Comparison of ENCODE assay signal across 42 cellular contexts in the genomic region with DNA sequence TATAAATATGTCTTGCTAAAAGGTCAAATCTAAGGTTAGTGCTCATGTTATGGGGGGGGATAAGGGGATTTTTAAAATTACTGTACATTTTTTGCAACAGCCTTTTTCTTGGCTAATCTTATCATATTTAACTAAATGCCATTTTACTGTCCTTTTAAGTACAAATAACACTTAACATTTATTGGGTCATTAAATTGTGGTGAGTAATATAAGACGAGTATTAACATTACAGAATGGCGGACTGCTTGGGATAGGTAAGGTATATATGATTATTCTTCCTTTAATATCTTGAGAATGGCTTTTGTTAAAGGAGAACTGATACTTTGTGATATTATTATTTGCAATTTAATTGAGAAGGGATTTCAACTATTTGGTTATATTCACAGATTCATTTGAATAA. TPM values are rescaled to one million over a fixed set of nuclear protein-coding genes. Genes with fewer than 3 reads are reported as not detected.
"Had no signal": no experiment of that assay in that cellular context is flagged by ENCODE, and none has a peak within 500 bp of the region (broad histone marks: within the 10 kb centered on the region; RNA-seq: fewer than 3 reads in every experiment).

No MANE protein-coding gene starts in this region.

- H3K4me1 ChIP-seq: adrenal gland, ascending aorta, body of pancreas, breast epithelium had no signal

- H3K4me1 Mint-ChIP-seq: activated naive CD4-positive, alpha-beta T cell treated with anti-CD3 and anti-CD28 coated beads, Interleukin-2, amount 10 ng/mL, durations not matched to agents 7 days and 5 days; activated naive CD4-positive, alpha-beta T cell treated with anti-CD3 and anti-CD28 coated beads, Interleukin-2, amount 50 U/mL, for 24 hours; activated naive CD8-positive, alpha-beta T cell treated with anti-CD3 and anti-CD28 coated beads for 36 hours; activated naive CD8-positive, alpha-beta T cell treated with anti-CD3 and anti-CD28 coated beads, Interleukin-2, amount 10 ng/mL, durations not matched to agents 7 days and 5 days; activated naive CD8-positive, alpha-beta T cell treated with anti-CD3 and anti-CD28 coated beads, Interleukin-2, amount 50 U/mL, for 24 hours; activated T-helper 17 cell treated with anti-CD3 and anti-CD28 coated beads, Interleukin-2, amount 50 U/mL, for 72 hours; brain; central memory CD8-positive, alpha-beta T cell had no signal

- H3K9me3 ChIP-seq: adrenal gland, ascending aorta, body of pancreas, breast epithelium had no signal

- H3K9me3 Mint-ChIP-seq: activated naive CD4-positive, alpha-beta T cell treated with anti-CD3 and anti-CD28 coated beads for 36 hours; activated naive CD4-positive, alpha-beta T cell treated with anti-CD3 and anti-CD28 coated beads, Interleukin-2, amount 10 ng/mL, durations not matched to agents 7 days and 5 days; activated naive CD4-positive, alpha-beta T cell treated with anti-CD3 and anti-CD28 coated beads, Interleukin-2, amount 50 U/mL, for 24 hours; activated naive CD4-positive, alpha-beta T cell treated with anti-CD3 and anti-CD28 coated beads, Interleukin-2, amount 50 U/mL, for 72 hours; activated naive CD8-positive, alpha-beta T cell treated with anti-CD3 and anti-CD28 coated beads for 36 hours; activated naive CD8-positive, alpha-beta T cell treated with anti-CD3 and anti-CD28 coated beads, Interleukin-2, amount 10 ng/mL, durations not matched to agents 7 days and 5 days; activated naive CD8-positive, alpha-beta T cell treated with anti-CD3 and anti-CD28 coated beads, Interleukin-2, amount 50 U/mL, for 24 hours; activated T-cell treated with anti-CD3 and anti-CD28 coated beads, Interleukin-2, amount 50 U/mL, for 24 hours; activated T-cell treated with anti-CD3 and anti-CD28 coated beads, Interleukin-2, amount 50 U/mL, for 4 hours; activated T-cell treated with anti-CD3 and anti-CD28 coated beads, Interleukin-2, amount 50 U/mL, for 72 hours; activated T-helper 1 cell treated with anti-CD3 and anti-CD28 coated beads, Interleukin-12 subunit alpha, Interleukin-12 subunit beta, Interleukin-2, Interleukin-4 antibody, amounts not matched to agents 30 ng/mL and 10 ng/mL and 1 ng/mL, durations not matched to agents 14 hours and 24 hours and 36 hours; activated T-helper 17 cell treated with anti-CD3 and anti-CD28 coated beads, Interleukin-2, amount 50 U/mL, for 72 hours; activated T-helper 2 cell treated with anti-CD3 and anti-CD28 coated beads, Interferon-gamma antibody, Interleukin-2, Interleukin-4, amounts not matched to agents 10 μg/mL and 5 μg/mL and 100 μg/mL, durations not matched to agents 14 hours and 24 hours and 36 hours; brain; central memory CD8-positive, alpha-beta T cell had no signal

- H3K27ac Mint-ChIP-seq: activated naive CD4-positive, alpha-beta T cell treated with anti-CD3 and anti-CD28 coated beads for 36 hours; activated naive CD4-positive, alpha-beta T cell treated with anti-CD3 and anti-CD28 coated beads, Interleukin-2, amount 10 ng/mL, durations not matched to agents 7 days and 5 days; activated naive CD4-positive, alpha-beta T cell treated with anti-CD3 and anti-CD28 coated beads, Interleukin-2, amount 50 U/mL, for 24 hours; activated naive CD8-positive, alpha-beta T cell; activated naive CD8-positive, alpha-beta T cell treated with anti-CD3 and anti-CD28 coated beads for 36 hours; activated naive CD8-positive, alpha-beta T cell treated with anti-CD3 and anti-CD28 coated beads, Interleukin-2, amount 10 ng/mL, durations not matched to agents 7 days and 5 days; activated naive CD8-positive, alpha-beta T cell treated with anti-CD3 and anti-CD28 coated beads, Interleukin-2, amount 50 U/mL, for 24 hours; activated T-cell treated with anti-CD3 and anti-CD28 coated beads, Interleukin-2, amount 50 U/mL, for 24 hours; activated T-cell treated with anti-CD3 and anti-CD28 coated beads, Interleukin-2, amount 50 U/mL, for 72 hours; activated T-helper 1 cell treated with anti-CD3 and anti-CD28 coated beads, Interleukin-12 subunit alpha, Interleukin-12 subunit beta, Interleukin-2, Interleukin-4 antibody, amounts not matched to agents 30 ng/mL and 10 ng/mL and 1 ng/mL, durations not matched to agents 14 hours and 24 hours and 36 hours; activated T-helper 17 cell treated with anti-CD3 and anti-CD28 coated beads, Interleukin-2, amount 50 U/mL, for 72 hours; activated T-helper 2 cell treated with anti-CD3 and anti-CD28 coated beads, Interferon-gamma antibody, Interleukin-2, Interleukin-4, amounts not matched to agents 10 μg/mL and 5 μg/mL and 100 μg/mL, durations not matched to agents 14 hours and 24 hours and 36 hours; brain had no signal

- H3K27me3 Mint-ChIP-seq: activated naive CD4-positive, alpha-beta T cell treated with anti-CD3 and anti-CD28 coated beads, Interleukin-2, amount 10 ng/mL, durations not matched to agents 7 days and 5 days; activated naive CD4-positive, alpha-beta T cell treated with anti-CD3 and anti-CD28 coated beads, Interleukin-2, amount 50 U/mL, for 24 hours; activated naive CD8-positive, alpha-beta T cell; activated naive CD8-positive, alpha-beta T cell treated with anti-CD3 and anti-CD28 coated beads for 36 hours; activated naive CD8-positive, alpha-beta T cell treated with anti-CD3 and anti-CD28 coated beads, Interleukin-2, amount 10 ng/mL, durations not matched to agents 7 days and 5 days; activated naive CD8-positive, alpha-beta T cell treated with anti-CD3 and anti-CD28 coated beads, Interleukin-2, amount 50 U/mL, for 24 hours; activated T-cell treated with anti-CD3 and anti-CD28 coated beads, Interleukin-2, amount 50 U/mL, for 24 hours; activated T-helper 17 cell treated with anti-CD3 and anti-CD28 coated beads, Interleukin-2, amount 50 U/mL, for 72 hours; brain; central memory CD8-positive, alpha-beta T cell had no signal

- FAIRE-seq: astrocyte, bronchial epithelial cell had no signal

- ATAC-seq: activated naive CD4-positive, alpha-beta T cell treated with anti-CD3 and anti-CD28 coated beads, Interleukin-2, amount 50 U/mL, for 72 hours; activated naive CD8-positive, alpha-beta T cell treated with anti-CD3 and anti-CD28 coated beads, Interleukin-2, amount 50 U/mL, for 24 hours; activated T-cell treated with anti-CD3 and anti-CD28 coated beads, Interleukin-2, amount 50 U/mL, for 4 hours; activated T-cell treated with anti-CD3 and anti-CD28 coated beads, Interleukin-2, amount 50 U/mL, for 72 hours; activated T-helper 17 cell treated with anti-CD3 and anti-CD28 coated beads, Interleukin-2, amount 50 U/mL, for 72 hours; body of pancreas had no signal

- DNase-seq: activated effector memory CD4-positive, alpha-beta T cell treated with anti-CD3 and anti-CD28 coated beads, Interleukin-2, amount 50 U/mL, for 16 hours; activated effector memory CD4-positive, alpha-beta T cell treated with Interleukin-2 at 50 U/mL for 16 hours; activated gamma-delta T cell; activated gamma-delta T cell treated with Interleukin-2 at 50 U/mL for 16 hours; activated naive CD4-positive, alpha-beta T cell; activated naive CD4-positive, alpha-beta T cell treated with anti-CD3 and anti-CD28 coated beads for 36 hours; activated naive CD4-positive, alpha-beta T cell treated with anti-CD3 and anti-CD28 coated beads, Interleukin-2, amount 10 ng/mL, durations not matched to agents 7 days and 5 days; activated naive CD4-positive, alpha-beta T cell treated with anti-CD3 and anti-CD28 coated beads, Interleukin-2, amount 50 U/mL, for 16 hours; activated naive CD4-positive, alpha-beta T cell treated with Interleukin-2 at 50 U/mL for 16 hours; activated naive CD8-positive, alpha-beta T cell treated with anti-CD3 and anti-CD28 coated beads for 36 hours; activated naive CD8-positive, alpha-beta T cell treated with anti-CD3 and anti-CD28 coated beads, Interleukin-2, amount 10 ng/mL, durations not matched to agents 7 days and 5 days; activated naive CD8-positive, alpha-beta T cell treated with anti-CD3 and anti-CD28 coated beads, Interleukin-2, amount 50 U/mL, for 24 hours; activated T-cell treated with anti-CD3 and anti-CD28 coated beads, Interleukin-2, amount 50 U/mL, for 24 hours; activated T-cell treated with anti-CD3 and anti-CD28 coated beads, Interleukin-2, amount 50 U/mL, for 4 hours; activated T-cell treated with anti-CD3 and anti-CD28 coated beads, Interleukin-2, amount 50 U/mL, for 48 hours; activated T-cell treated with anti-CD3 and anti-CD28 coated beads, Interleukin-2, amount 50 U/mL, for 72 hours; adrenal gland; amniotic stem cell; amygdala; anterior cingulate cortex; aorta; body of pancreas; brain microvascular endothelial cell; caudate nucleus; central memory CD4-positive, alpha-beta T cell; cerebellar nuclear complex had no signal

- H3K4me3 ChIP-seq: adrenal gland, ascending aorta, body of pancreas, breast epithelium, cardiac muscle cell had no signal

- H3K4me3 Mint-ChIP-seq: activated naive CD4-positive, alpha-beta T cell treated with anti-CD3 and anti-CD28 coated beads for 36 hours; activated naive CD4-positive, alpha-beta T cell treated with anti-CD3 and anti-CD28 coated beads, Interleukin-2, amount 10 ng/mL, durations not matched to agents 7 days and 5 days; activated naive CD4-positive, alpha-beta T cell treated with anti-CD3 and anti-CD28 coated beads, Interleukin-2, amount 50 U/mL, for 24 hours; activated naive CD8-positive, alpha-beta T cell; activated naive CD8-positive, alpha-beta T cell treated with anti-CD3 and anti-CD28 coated beads for 36 hours; activated naive CD8-positive, alpha-beta T cell treated with anti-CD3 and anti-CD28 coated beads, Interleukin-2, amount 10 ng/mL, durations not matched to agents 7 days and 5 days; activated naive CD8-positive, alpha-beta T cell treated with anti-CD3 and anti-CD28 coated beads, Interleukin-2, amount 50 U/mL, for 24 hours; activated T-cell treated with anti-CD3 and anti-CD28 coated beads, Interleukin-2, amount 50 U/mL, for 24 hours; activated T-cell treated with anti-CD3 and anti-CD28 coated beads, Interleukin-2, amount 50 U/mL, for 4 hours; activated T-cell treated with anti-CD3 and anti-CD28 coated beads, Interleukin-2, amount 50 U/mL, for 72 hours; activated T-helper 1 cell treated with anti-CD3 and anti-CD28 coated beads, Interleukin-12 subunit alpha, Interleukin-12 subunit beta, Interleukin-2, Interleukin-4 antibody, amounts not matched to agents 30 ng/mL and 10 ng/mL and 1 ng/mL, durations not matched to agents 14 hours and 24 hours and 36 hours; activated T-helper 17 cell treated with anti-CD3 and anti-CD28 coated beads, Interleukin-2, amount 50 U/mL, for 72 hours; brain; central memory CD8-positive, alpha-beta T cell had no signal

- H3K27ac ChIP-seq: adrenal gland, ascending aorta, body of pancreas, brain microvascular endothelial cell, breast epithelium had no signal

- H3K27me3 ChIP-seq: adrenal gland, ascending aorta, body of pancreas, brain microvascular endothelial cell, breast epithelium, cardiac muscle cell had no signal

RNA-seq across cellular contexts. Expression of gene GPR151, which starts 33.2 kb away (rescaled TPM):
- total RNA-seq: activated naive CD4-positive, alpha-beta T cell treated with anti-CD3 and anti-CD28 coated beads for 36 hours; activated naive CD4-positive, alpha-beta T cell treated with anti-CD3 and anti-CD28 coated beads, Interleukin-2, amount 50 U/mL, for 72 hours; activated naive CD8-positive, alpha-beta T cell treated with anti-CD3 and anti-CD28 coated beads for 36 hours; activated naive CD8-positive, alpha-beta T cell treated with anti-CD3 and anti-CD28 coated beads, Interleukin-2, amount 10 ng/mL, durations not matched to agents 7 days and 5 days; activated T-cell treated with anti-CD3 and anti-CD28 coated beads, Interleukin-2, amount 50 U/mL, for 4 hours; activated T-cell treated with anti-CD3 and anti-CD28 coated beads, Interleukin-2, amount 50 U/mL, for 72 hours; activated T-helper 1 cell treated with anti-CD3 and anti-CD28 coated beads, Interleukin-12 subunit alpha, Interleukin-12 subunit beta, Interleukin-2, Interleukin-4 antibody, amounts not matched to agents 30 ng/mL and 10 ng/mL and 1 ng/mL, durations not matched to agents 14 hours and 24 hours and 36 hours; activated T-helper 17 cell treated with anti-CD3 and anti-CD28 coated beads, Interleukin-2, amount 50 U/mL, for 72 hours; activated T-helper 2 cell treated with anti-CD3 and anti-CD28 coated beads, Interferon-gamma antibody, Interleukin-2, Interleukin-4, amounts not matched to agents 10 μg/mL and 5 μg/mL and 100 μg/mL, durations not matched to agents 14 hours and 24 hours and 36 hours; adrenal gland; ascending aorta; astrocyte; body of pancreas; breast epithelium; bronchial epithelial cell; cardiac muscle cell; cardiac septum; chondrocyte had no signal
- polyA plus RNA-seq: adipose tissue, adrenal gland, aorta, cardiac muscle cell had no signal
